ENCODE assay signal across 9 cellular contexts in genomic region chr3:48151058-48151806, GRCh38. TPM values are rescaled to one million over a fixed set of nuclear protein-coding genes. Genes with fewer than 3 reads are reported as not detected.
A peak's percentile ranks its signal among the peaks of the same experiment; 100 is the strongest.
DNase-seq lines count a peak whose midpoint lies in the region; ATAC-seq and TF ChIP-seq lines count a peak whose summit lies in the region.
"Had no signal": no experiment of that assay in that cellular context is flagged by ENCODE, and none has a peak within 500 bp of the region (broad histone marks: within the 10 kb centered on the region; RNA-seq: fewer than 3 reads in every experiment).

No MANE protein-coding gene starts in this region.

- H3K36me3 Mint-ChIP-seq in activated CD4-positive, alpha-beta T cell treated with anti-CD3 and anti-CD28 coated beads, Interleukin-2, amount 10 ng/mL, durations not matched to agents 24 days and 14 days (ENCODE audit: low read depth): no peaks in the 10 kb centered on the region

- peaks cover 0 to 8% (median 4%) of the 10 kb centered on the region in 4 donors for H3K4me1 ChIP-seq in liver (ENCODE audit: control insufficient read depth in 4 of 4, insufficient read depth in 4 of 4, low read length in 3 of 4)

- no peaks in the 10 kb centered on the region for H3K36me3 ChIP-seq in liver (ENCODE audit: control insufficient read depth in 4 of 4, insufficient read depth in 3 of 4, low read depth in 1 of 4, low read length in 3 of 4)

- no peaks in the 10 kb centered on the region for H3K27me3 Mint-ChIP-seq in activated CD4-positive, alpha-beta T cell treated with anti-CD3 and anti-CD28 coated beads, Interleukin-2, amount 10 ng/mL, durations not matched to agents 24 days and 14 days

- peak; percentile 96 to 97 for TF ChIP-seq RAD21 in liver (IDR thresholded peaks at IDR 0.05)

- no peak overlapping the region for H3K27ac ChIP-seq in liver (ENCODE audit: low read depth in 1 of 2, low read length in 2 of 2)
- H3K27ac ChIP-seq: SK-N-MC had no signal

- no peaks in the 10 kb centered on the region for H3K9me3 ChIP-seq in liver (ENCODE audit: control insufficient read depth in 4 of 4, low read length in 3 of 4)

- 40% methylated on average over 8 of the region's 8 CpGs for WGBS in liver

- no peak overlapping the region for H3K4me3 ChIP-seq in liver (ENCODE audit: low read depth in 1 of 3, low read length in 3 of 3)
- H3K4me3 ChIP-seq: SK-N-MC had no signal

- H3K27me3 ChIP-seq in liver (ENCODE audit: control insufficient read depth in 4 of 4, insufficient read depth in 4 of 4, low read length in 3 of 4): no peaks in the 10 kb centered on the region

- no peak overlapping the region for H3K27ac Mint-ChIP-seq in activated CD4-positive, alpha-beta T cell treated with anti-CD3 and anti-CD28 coated beads, Interleukin-2, amount 10 ng/mL, durations not matched to agents 24 days and 14 days

- ATAC-seq in HG03342 (IDR thresholded peaks at IDR 0.05; ENCODE audit: unreplicated experiment): no peak

- H3K9ac ChIP-seq in liver (ENCODE audit: low read depth in 1 of 2, low read length in 2 of 2): no peak overlapping the region

- H3K9me3 Mint-ChIP-seq in activated CD4-positive, alpha-beta T cell treated with anti-CD3 and anti-CD28 coated beads, Interleukin-2, amount 10 ng/mL, durations not matched to agents 24 days and 14 days: no peaks in the 10 kb centered on the region

- DNase-seq in CMK (ENCODE audit: low read depth) (peak; percentile 38), HCEC 1CT (peak; percentile 78), NCI-H2227 treated with DMSO at 0.1 percent for 48 hours (lab: John Stamatoyannopoulos, UW) (peak; percentile 65), dedifferentiated amniotic fluid mesenchymal stem cell (ENCODE audit: extremely low spot score) (peak; percentile 70)
- peak; percentile 90 for DNase-seq in activated CD4-positive, alpha-beta T cell treated with anti-CD3 and anti-CD28 coated beads, Interleukin-2, amount 10 ng/mL, durations not matched to agents 24 days and 14 days
- peak; percentile 49 for DNase-seq in stimulated activated CD4-positive, alpha-beta T cell treated with anti-CD3 and anti-CD28 coated beads, Interleukin-4, amount 100 ng/mL, for 1 hour

- intact Hi-C loops in activated CD4-positive, alpha-beta T cell treated with anti-CD3 and anti-CD28 coated beads, Interleukin-2, amount 10 ng/mL, durations not matched to agents 24 days and 14 days (cut with micrococcal nuclease): loop anchor here (1.0 to 10.0 kb wide), 5 partner anchors 62 to 626 kb away; no protein-coding TSS in a partner anchor

- peak; percentile 89 for TF ChIP-seq CTCF in liver (IDR thresholded peaks at IDR 0.05; ENCODE audit: low read depth, low read length, missing input control)

- H3K4me1 Mint-ChIP-seq in activated CD4-positive, alpha-beta T cell treated with anti-CD3 and anti-CD28 coated beads, Interleukin-2, amount 10 ng/mL, durations not matched to agents 24 days and 14 days: peaks cover 4% of the 10 kb centered on the region

- H3K4me3 Mint-ChIP-seq in activated CD4-positive, alpha-beta T cell treated with anti-CD3 and anti-CD28 coated beads, Interleukin-2, amount 10 ng/mL, durations not matched to agents 24 days and 14 days: no peak overlapping the region

TF ChIP-seq in liver, 16 proteins besides CTCF, POLR2A, EP300 and RAD21:
- TF ChIP-seq FOXA2 (IDR thresholded peaks at IDR 0.05) (no peak), HNF4A (conservative IDR thresholded peaks at IDR 0.05) (no peak), MAX (IDR thresholded peaks at IDR 0.05) (no peak), JUND (IDR thresholded peaks at IDR 0.05) (no peak), GABPA (IDR thresholded peaks at IDR 0.05 in 1 of 2, conservative IDR thresholded peaks at IDR 0.05 in 1 of 2) (no peak), RXRA (IDR thresholded peaks at IDR 0.05) (peak in 1 of 2 donors; percentile 10), YY1 (IDR thresholded peaks at IDR 0.05) (peak; percentile 15), ZBTB33 (IDR thresholded peaks at IDR 0.05) (no peak), HNF4G (IDR thresholded peaks at IDR 0.05) (no peak), ATF3 (IDR thresholded peaks at IDR 0.05) (no peak), REST (IDR thresholded peaks at IDR 0.05) (no peak), NR2F2 (IDR thresholded peaks at IDR 0.05) (peak; percentile 55)

RNA-seq across cellular contexts. Expression of gene CDC25A, which starts 37.0 kb away (rescaled TPM):
- 57.0 and 60.2 TPM in 2 replicates for total RNA-seq in activated CD4-positive, alpha-beta T cell treated with anti-CD3 and anti-CD28 coated beads, Interleukin-2, amount 10 ng/mL, durations not matched to agents 24 days and 14 days
- 10 to 100 TPM in 1 of 2 donors, under 1 TPM in 1; 0.25 to 29.6 TPM for total RNA-seq in liver
- under 1 TPM; 0.18 to 0.95 TPM for polyA plus RNA-seq in liver

Comparison
In these comparisons a context has a peak if more than half of its experiments do, and no peak if none do; other contexts are left out.
1. DNase-seq: peak in every context shown above with its lines; median percentile 90 in activated CD4-positive, alpha-beta T cell treated with anti-CD3 and anti-CD28 coated beads, Interleukin-2, amount 10 ng/mL, durations not matched to agents 24 days and 14 days; 78 in HCEC 1CT; 70 in dedifferentiated amniotic fluid mesenchymal stem cell; 65 in NCI-H2227 treated with DMSO at 0.1 percent for 48 hours; 49 in stimulated activated CD4-positive, alpha-beta T cell treated with anti-CD3 and anti-CD28 coated beads, Interleukin-4, amount 100 ng/mL, for 1 hour; 38 in CMK.